17 cellular contexts compared by ENCODE assay signal in genomic region chr4:185304541-185304940, GRCh38.
DNase-seq lines count a peak whose midpoint lies in the region; ATAC-seq and TF ChIP-seq lines count a peak whose summit lies in the region.
"Had no signal": no experiment of that assay in that cellular context is flagged by ENCODE, and none has a peak within 500 bp of the region (broad histone marks: within the 10 kb centered on the region; RNA-seq: fewer than 3 reads in every experiment).

No MANE protein-coding gene starts in this region.

- DNase-seq in GM23338 (ENCODE audit: low spot score): no peak
- DNase-seq in MG63: peak; percentile 6
- no peak for DNase-seq in left lung
- no peak for DNase-seq in mesenteric fat pad (ENCODE audit: low spot score)
- no peak for DNase-seq in KG1 (lab: John Stamatoyannopoulos, UW)
- DNase-seq in UCSD-AML1 (lab: John Stamatoyannopoulos, UW; ENCODE audit: unreplicated experiment): no peak
- DNase-seq: GF-D8, kidney, NCI-H524 treated with DMSO at 0.1 percent for 48 hours, testis had no signal

- H3K4me3 ChIP-seq in ACC112 (ENCODE audit: low read depth, low read length): no peak overlapping the region
- H3K4me3 ChIP-seq in GM23338: no peak overlapping the region
- no peak overlapping the region for H3K4me3 ChIP-seq in MG63
- no peak overlapping the region for H3K4me3 ChIP-seq in left lung
- H3K4me3 ChIP-seq: A549, mucosa of descending colon, testis had no signal

- no peaks in the 10 kb centered on the region for H3K9me2 ChIP-seq in GM23338 (ENCODE audit: insufficient read depth)

- no peak overlapping the region; the same call in 2 of the 3 replicates for H3K4me3 Mint-ChIP-seq in GM23338
- H3K4me3 Mint-ChIP-seq: dendritic cell treated with granulocyte-macrophage colony-stimulating factor and Interleukin-4, amounts not matched to agents 40 ng/mL and 50 ng/mL, for 4 days; T-cell had no signal

- no peak overlapping the region for H2AFZ ChIP-seq in ACC112 (ENCODE audit: low read length, unreplicated experiment)
- no peak overlapping the region for H2AFZ ChIP-seq in GM23338

- H3F3A ChIP-seq in GM23338 (replicated peaks; ENCODE audit: low read depth): 0 out of 2 replicates have a peak, but pooled peaks cover 2% of the 10 kb centered on the region

- peaks cover 34% of the 10 kb centered on the region for H3K4me1 Mint-ChIP-seq in GM23338

- intact Hi-C loops in left lung (cut with DNase I): loop anchor here in 1 of 2 donors (10.0 kb wide), 1 partner anchor 300 kb away; no protein-coding TSS in a partner anchor

- ATAC-seq in GM23338 (no peak), left lung (peak; percentile 5), HG02840 (IDR thresholded peaks at IDR 0.05; ENCODE audit: low FRiP score, unreplicated experiment) (no peak)

- H4K20me1 ChIP-seq in GM23338 (replicated peaks; ENCODE audit: insufficient read depth): no peaks in the 10 kb centered on the region

- H3K27ac Mint-ChIP-seq in GM23338: peak overlapping the region; percentile 29; the same call in 1 of the 2 replicates
- H3K27ac Mint-ChIP-seq: dendritic cell treated with granulocyte-macrophage colony-stimulating factor and Interleukin-4, amounts not matched to agents 40 ng/mL and 50 ng/mL, for 4 days; progenitor cell of endocrine pancreas; T-cell had no signal

- H3K9me3 Mint-ChIP-seq in GM23338: no peaks in the 10 kb centered on the region
- H3K9me3 Mint-ChIP-seq: dendritic cell treated with granulocyte-macrophage colony-stimulating factor and Interleukin-4, amounts not matched to agents 40 ng/mL and 50 ng/mL, for 4 days; T-cell had no signal

- H3K9me3 ChIP-seq in MG63 (no peaks in the 10 kb centered on the region), left lung (no peaks in the 10 kb centered on the region)
- H3K9me3 ChIP-seq: A549, mucosa of descending colon, testis had no signal

- H3K4me2 ChIP-seq in GM23338: no peak overlapping the region
- H3K4me2 ChIP-seq: A549 had no signal

- peaks cover 3% of the 10 kb centered on the region for H3K27me3 Mint-ChIP-seq in GM23338 (ENCODE audit: insufficient read depth, low read depth, poor library complexity)
- H3K27me3 Mint-ChIP-seq: progenitor cell of endocrine pancreas, T-cell had no signal

- H3K27ac ChIP-seq in ACC112 (ENCODE audit: low read depth, low read length) (peak overlapping the region; percentile 93; the same call in 1 of the 2 replicates), GM23338 (ENCODE audit: low read depth) (peak overlapping the region; percentile 73; the same call in 1 of the 2 replicates), left lung (peak overlapping the region; percentile 69 to 75)
- H3K27ac ChIP-seq: A549, testis had no signal

- TF ChIP-seq CTCF in GM23338 (conservative IDR thresholded peaks at IDR 0.05; ENCODE audit: low read depth in 2 of 2) (no peak), left lung (IDR thresholded peaks at IDR 0.05) (no peak)

- no peaks in the 10 kb centered on the region for H3K79me2 ChIP-seq in ACC112 (ENCODE audit: control insufficient read depth, insufficient read depth, low read length, unreplicated experiment)
- no peaks in the 10 kb centered on the region for H3K79me2 ChIP-seq in GM23338 (replicated peaks; ENCODE audit: insufficient read depth)

- H3K27me3 ChIP-seq in ACC112 (ENCODE audit: insufficient read depth, low read length): no peaks in the 10 kb centered on the region
- H3K27me3 ChIP-seq in GM23338 (ENCODE audit: insufficient read depth): no peaks in the 10 kb centered on the region
- no peaks in the 10 kb centered on the region for H3K27me3 ChIP-seq in MG63
- no peaks in the 10 kb centered on the region for H3K27me3 ChIP-seq in left lung
- H3K27me3 ChIP-seq: testis had no signal

- H3K36me3 ChIP-seq in ACC112 (ENCODE audit: insufficient read depth, low read length): no peaks in the 10 kb centered on the region
- no peaks in the 10 kb centered on the region for H3K36me3 ChIP-seq in GM23338 (ENCODE audit: insufficient read depth)
- no peaks in the 10 kb centered on the region for H3K36me3 ChIP-seq in MG63
- H3K36me3 ChIP-seq in left lung: peaks cover 0 to 11% of the 10 kb centered on the region in 2 donors

- peaks cover 3% of the 10 kb centered on the region; the same call in 1 of the 3 replicates for H3K36me3 Mint-ChIP-seq in GM23338 (ENCODE audit: low read depth)

- H3K4me1 ChIP-seq in ACC112 (ENCODE audit: control insufficient read depth, insufficient read depth, low read length, unreplicated experiment): peaks cover 24% of the 10 kb centered on the region
- peaks cover 30% of the 10 kb centered on the region for H3K4me1 ChIP-seq in GM23338 (ENCODE audit: insufficient read depth)
- H3K4me1 ChIP-seq in left lung: peaks cover 0 to 4% of the 10 kb centered on the region in 2 donors
- H3K4me1 ChIP-seq: testis had no signal

TF ChIP-seq in GM23338, 12 proteins besides CTCF, POLR2A, EP300 and RAD21 (continues in another document):
- no peak for TF ChIP-seq REST (IDR thresholded peaks at IDR 0.05; ENCODE audit: unreplicated experiment)
